ENCODE assay signal across 1 cellular context in genomic region chr14:23631702-23632460, GRCh38.
A peak's percentile ranks its signal among the peaks of the same experiment; 100 is the strongest.
TF ChIP-seq lines count a peak whose summit lies in the region.

No MANE protein-coding gene starts in this region.

TF ChIP-seq in HepG2, 621 proteins besides CTCF, POLR2A, EP300 and RAD21 (continued from another document and continues in another):
- peak; percentile 38 for TF ChIP-seq ZNF407 (CRISPR knock-in tag; IDR thresholded peaks at IDR 0.05; ENCODE audit: not compliant biosample characterization)
- no peak for TF ChIP-seq ZSCAN20 (CRISPR knock-in tag; IDR thresholded peaks at IDR 0.05; ENCODE audit: borderline replicate concordance)
- TF ChIP-seq ZNF510 (CRISPR knock-in tag; IDR thresholded peaks at IDR 0.05; ENCODE audit: low read depth): no peak
- TF ChIP-seq GABPB1 (CRISPR knock-in tag; IDR thresholded peaks at IDR 0.05): peak; percentile 53; the same call in 1 of the 2 replicates
- TF ChIP-seq HCFC1 (IDR thresholded peaks at IDR 0.05; ENCODE audit: low read depth, low read length): peak; percentile 15; the same call in 1 of the 2 replicates
- TF ChIP-seq GLI4 (CRISPR knock-in tag; IDR thresholded peaks at IDR 0.05; ENCODE audit: borderline replicate concordance): peak; percentile 72; the same call in 1 of the 2 replicates
- TF ChIP-seq TCF7L2 (IDR thresholded peaks at IDR 0.05; ENCODE audit: low read depth, low read length): no peak
- peak; percentile 93 for TF ChIP-seq GATAD2A (CRISPR knock-in tag; IDR thresholded peaks at IDR 0.05)
- TF ChIP-seq THAP8 (CRISPR knock-in tag; IDR thresholded peaks at IDR 0.05; ENCODE audit: borderline replicate concordance): no peak
- peak; percentile 82; the same call in 1 of the 2 replicates for TF ChIP-seq ZNF441 (CRISPR knock-in tag; IDR thresholded peaks at IDR 0.05; ENCODE audit: borderline replicate concordance)
- no peak for TF ChIP-seq NR0B2 (CRISPR knock-in tag; IDR thresholded peaks at IDR 0.05)
- no peak for TF ChIP-seq ZFP90 (CRISPR knock-in tag; IDR thresholded peaks at IDR 0.05; ENCODE audit: borderline replicate concordance)
- peak; percentile 89; the same call in 1 of the 2 replicates for TF ChIP-seq ZKSCAN8 (CRISPR knock-in tag; IDR thresholded peaks at IDR 0.05; ENCODE audit: borderline replicate concordance)
- TF ChIP-seq ZFYVE20 (CRISPR knock-in tag; IDR thresholded peaks at IDR 0.05; ENCODE audit: borderline replicate concordance, low read depth): 0 out of 2 replicates have a peak, but pooled peaks have one; percentile 11
- TF ChIP-seq RXRA (CRISPR knock-in tag; IDR thresholded peaks at IDR 0.05): peak; percentile 76
- TF ChIP-seq ZNF136 (CRISPR knock-in tag; IDR thresholded peaks at IDR 0.05; ENCODE audit: low read depth): peak; percentile 52; the same call in 1 of the 2 replicates
- no peak for TF ChIP-seq ATM (IDR thresholded peaks at IDR 0.05; ENCODE audit: borderline replicate concordance)
- no peak for TF ChIP-seq RAD51 (IDR thresholded peaks at IDR 0.05; ENCODE audit: borderline replicate concordance)
- peak; percentile 21 for TF ChIP-seq TBL1XR1 (IDR thresholded peaks at IDR 0.05; ENCODE audit: borderline replicate concordance, low read length, partially characterized antibody)
- TF ChIP-seq ZNF704 (CRISPR knock-in tag; IDR thresholded peaks at IDR 0.05; ENCODE audit: borderline replicate concordance): no peak
- TF ChIP-seq ZNF660 (CRISPR knock-in tag; IDR thresholded peaks at IDR 0.05; ENCODE audit: borderline replicate concordance, low read depth): no peak
- no peak for TF ChIP-seq NR3C1 (CRISPR knock-in tag; IDR thresholded peaks at IDR 0.05)
- TF ChIP-seq ZNF83 (CRISPR knock-in tag; IDR thresholded peaks at IDR 0.05; ENCODE audit: borderline replicate concordance): peak; percentile 84; the same call in 1 of the 2 replicates
- no peak for TF ChIP-seq ZNF850 (CRISPR knock-in tag; conservative IDR thresholded peaks at IDR 0.05)
- TF ChIP-seq ERF (CRISPR knock-in tag; IDR thresholded peaks at IDR 0.05): peak; percentile 95
- no peak for TF ChIP-seq ZNF773 (CRISPR knock-in tag; IDR thresholded peaks at IDR 0.05; ENCODE audit: borderline replicate concordance)
- TF ChIP-seq RFX1 (IDR thresholded peaks at IDR 0.05): no peak
- peak; percentile 78 for TF ChIP-seq ATF2 (CRISPR knock-in tag; IDR thresholded peaks at IDR 0.05)
- peak; percentile 67; the same call in 1 of the 2 replicates for TF ChIP-seq ZSCAN22 (CRISPR knock-in tag; IDR thresholded peaks at IDR 0.05)
- TF ChIP-seq ATF5 (CRISPR knock-in tag; IDR thresholded peaks at IDR 0.05; ENCODE audit: low read depth): no peak
- TF ChIP-seq ZNF414 (CRISPR knock-in tag; IDR thresholded peaks at IDR 0.05): no peak; the same call in 1 of the 2 replicates
- no peak for TF ChIP-seq ZNF777 (CRISPR knock-in tag; IDR thresholded peaks at IDR 0.05)
- no peak for TF ChIP-seq ZNF121 (CRISPR knock-in tag; IDR thresholded peaks at IDR 0.05)
- peak; percentile 92 for TF ChIP-seq HDAC2 (CRISPR knock-in tag; IDR thresholded peaks at IDR 0.05)
- no peak for TF ChIP-seq LCORL (IDR thresholded peaks at IDR 0.05)
- TF ChIP-seq LCORL (CRISPR knock-in tag; IDR thresholded peaks at IDR 0.05): peak; percentile 12; the same call in 1 of the 2 replicates
- TF ChIP-seq POGZ (CRISPR knock-in tag; IDR thresholded peaks at IDR 0.05): no peak
- TF ChIP-seq ZNF235 (CRISPR knock-in tag; IDR thresholded peaks at IDR 0.05; ENCODE audit: borderline replicate concordance): no peak
- peak; percentile 88 for TF ChIP-seq SAP130 (CRISPR knock-in tag; IDR thresholded peaks at IDR 0.05; ENCODE audit: low read depth)
- TF ChIP-seq FOXA1 (IDR thresholded peaks at IDR 0.05): no peak
- TF ChIP-seq FOXA1 (CRISPR knock-in tag; IDR thresholded peaks at IDR 0.05): peak; percentile 51
- TF ChIP-seq NR2C2 (CRISPR knock-in tag; IDR thresholded peaks at IDR 0.05; ENCODE audit: borderline replicate concordance): no peak
- peak; percentile 86 for TF ChIP-seq SMYD3 (CRISPR knock-in tag; IDR thresholded peaks at IDR 0.05)
- TF ChIP-seq ZNF598 (CRISPR knock-in tag; IDR thresholded peaks at IDR 0.05; ENCODE audit: borderline replicate concordance): peak; percentile 96; the same call in 1 of the 2 replicates
- no peak for TF ChIP-seq NR1H2 (CRISPR knock-in tag; IDR thresholded peaks at IDR 0.05; ENCODE audit: borderline replicate concordance, low read depth)
- TF ChIP-seq ZNF549 (CRISPR knock-in tag; IDR thresholded peaks at IDR 0.05): no peak
- no peak for TF ChIP-seq CREBL2 (CRISPR knock-in tag; IDR thresholded peaks at IDR 0.05; ENCODE audit: borderline replicate concordance)
- TF ChIP-seq ZSCAN30 (CRISPR knock-in tag; IDR thresholded peaks at IDR 0.05): no peak
- TF ChIP-seq NFYB (CRISPR knock-in tag; IDR thresholded peaks at IDR 0.05): peak; percentile 56
- peak; percentile 84 for TF ChIP-seq ZFX (CRISPR knock-in tag; IDR thresholded peaks at IDR 0.05; ENCODE audit: low read depth)
